8 cellular contexts compared by ENCODE assay signal in the genomic region with DNA sequence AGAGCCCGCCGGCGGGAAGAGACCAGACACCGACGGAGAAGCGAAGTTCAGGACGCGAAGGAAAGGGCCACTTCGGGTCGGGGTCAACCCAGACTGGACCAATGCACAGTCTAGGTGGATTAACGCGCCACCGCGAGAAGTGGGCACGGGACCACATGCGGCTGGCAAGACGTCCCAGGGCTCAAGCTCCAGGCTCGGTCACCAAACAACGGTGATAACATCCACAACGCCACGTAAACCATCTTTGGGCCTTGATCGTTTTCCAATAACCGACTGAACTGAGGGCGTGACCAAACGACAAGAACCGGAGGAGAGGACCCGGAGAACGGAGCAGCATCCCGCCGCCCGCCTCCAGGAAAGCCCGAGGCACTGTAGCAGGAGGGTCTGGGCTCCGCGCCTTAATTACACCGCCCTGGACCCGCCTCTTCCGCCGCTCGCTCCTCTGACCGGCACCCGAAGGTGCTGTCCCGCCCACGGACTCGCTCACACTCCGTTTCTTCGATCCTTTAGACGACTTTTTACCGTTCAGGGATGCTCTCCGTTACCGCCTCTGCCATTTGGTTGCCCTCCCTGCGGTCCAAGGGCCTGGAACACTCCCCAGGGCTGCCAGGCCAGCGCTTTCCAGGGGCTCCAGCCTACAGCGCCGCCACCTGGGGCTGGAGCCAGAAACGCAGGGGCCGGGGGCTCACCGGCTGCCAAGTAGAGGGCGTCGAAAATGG. TPM values are rescaled to one million over a fixed set of nuclear protein-coding genes. Genes with fewer than 3 reads are reported as not detected.
DNase-seq lines count a peak whose midpoint lies in the region; ATAC-seq and TF ChIP-seq lines count a peak whose summit lies in the region.

No MANE protein-coding gene starts in this region.

- no peaks in the 10 kb centered on the region for H4K20me1 ChIP-seq in SK-N-SH (ENCODE audit: insufficient read depth)

- CTCF ChIA-PET in SK-N-SH (lab: Yijun Ruan, JAX), result interaction anchor here (1.2 to 1.8 kb wide), 3 partner anchors 16 to 24 kb away, joined by 3 to 5 read pairs (median 4); no protein-coding TSS in a partner anchor

- peak overlapping the region in 1 of 2 experiments; percentile 28; a peak in 1 of 4 replicates for H3K27ac ChIP-seq in SK-N-SH (ENCODE audit: low read depth in 2 of 2, low read length in 1 of 2)
- no peak overlapping the region for H3K27ac ChIP-seq in left ventricle myocardium inferior (replicated peaks)

- intact Hi-C loops in left ventricle myocardium inferior (cut with micrococcal nuclease), result no loop called here

- peak overlapping the region; percentile 51 to 65 for H3K4me3 ChIP-seq in SK-N-SH (ENCODE audit: low read depth in 2 of 2, low read length in 1 of 2)
- H3K4me3 ChIP-seq in left ventricle myocardium inferior, result peak overlapping the region; percentile 71

- H3K9me3 Mint-ChIP-seq in activated naive CD8-positive, alpha-beta T cell treated with anti-CD3 and anti-CD28 coated beads, Interleukin-2, amount 50 U/mL, for 24 hours, result no peaks in the 10 kb centered on the region

- no peaks in the 10 kb centered on the region for H3F3A ChIP-seq in SK-N-SH (replicated peaks; ENCODE audit: insufficient read depth)

- no peak; the same call in 1 of the 2 replicates for TF ChIP-seq RAD21 in SK-N-SH (IDR thresholded peaks at IDR 0.05; ENCODE audit: low read length)

- peak overlapping the region; percentile 50 for H3K9ac ChIP-seq in SK-N-SH

- POLR2A ChIA-PET in SK-N-SH (lab: Yijun Ruan, JAX), result no interaction called here

- DNase-seq in EL (peak; percentile 76), HuH-7.5 (ENCODE audit: low spot score) (peak; percentile 50), SK-N-SH (peak; percentile 80), left ventricle myocardium inferior (peak; percentile 35), renal cortical epithelial cell (ENCODE audit: low read depth) (peak; percentile 16), OCI-M2 (lab: John Stamatoyannopoulos, UW; ENCODE audit: unreplicated experiment) (no peak)
- peak; percentile 77 for DNase-seq in activated naive CD8-positive, alpha-beta T cell treated with anti-CD3 and anti-CD28 coated beads, Interleukin-2, amount 50 U/mL, for 24 hours

- TF ChIP-seq CTCF in SK-N-SH (IDR thresholded peaks at IDR 0.05), result peak; percentile 64
- peak; percentile 21 for TF ChIP-seq CTCF in left ventricle myocardium inferior (IDR thresholded peaks at IDR 0.05; ENCODE audit: borderline replicate concordance)

- no peaks in the 10 kb centered on the region for H3K79me2 ChIP-seq in SK-N-SH (ENCODE audit: insufficient read depth)

- H3K4me2 ChIP-seq in SK-N-SH, result peak overlapping the region; percentile 66

- 19% methylated on average over 41 of the region's 59 CpGs for WGBS in SK-N-SH (ENCODE audit: low lambda C conversion rate)

- H3K4me3 Mint-ChIP-seq in activated naive CD8-positive, alpha-beta T cell treated with anti-CD3 and anti-CD28 coated beads, Interleukin-2, amount 50 U/mL, for 24 hours, result peak overlapping the region; percentile 89

- H3K4me1 Mint-ChIP-seq in activated naive CD8-positive, alpha-beta T cell treated with anti-CD3 and anti-CD28 coated beads, Interleukin-2, amount 50 U/mL, for 24 hours, result peaks cover 23% of the 10 kb centered on the region

- H2AFZ ChIP-seq in SK-N-SH (ENCODE audit: low read depth), result peak overlapping the region; percentile 88

- peak; percentile 96 for ATAC-seq in GM21529 (IDR thresholded peaks at IDR 0.05; ENCODE audit: unreplicated experiment)
- ATAC-seq in activated naive CD8-positive, alpha-beta T cell treated with anti-CD3 and anti-CD28 coated beads, Interleukin-2, amount 50 U/mL, for 24 hours, result peak; percentile 94

- no peaks in the 10 kb centered on the region for H3K27me3 ChIP-seq in SK-N-SH (ENCODE audit: insufficient read depth)
- H3K27me3 ChIP-seq in left ventricle myocardium inferior (ENCODE audit: low read depth), result peaks cover 61% of the 10 kb centered on the region

- no peaks in the 10 kb centered on the region for H3K36me3 Mint-ChIP-seq in activated naive CD8-positive, alpha-beta T cell treated with anti-CD3 and anti-CD28 coated beads, Interleukin-2, amount 50 U/mL, for 24 hours (ENCODE audit: low read depth)

- peak overlapping the region; percentile 83 for H3K27ac Mint-ChIP-seq in activated naive CD8-positive, alpha-beta T cell treated with anti-CD3 and anti-CD28 coated beads, Interleukin-2, amount 50 U/mL, for 24 hours

- H3K9me2 ChIP-seq in SK-N-SH, result no peaks in the 10 kb centered on the region

- H3K9me3 ChIP-seq in SK-N-SH, result no peaks in the 10 kb centered on the region
- H3K9me3 ChIP-seq in left ventricle myocardium inferior (replicated peaks), result no peaks in the 10 kb centered on the region

- H3K4me1 ChIP-seq in SK-N-SH (ENCODE audit: control insufficient read depth in 1 of 2, insufficient read depth in 2 of 2, low read depth in 1 of 2, low read length in 1 of 2) (no peaks in the 10 kb centered on the region; a peak in 1 of 4 replicates), left ventricle myocardium inferior (peaks cover 15% of the 10 kb centered on the region)

- H3K36me3 ChIP-seq in SK-N-SH (replicated peaks in 1 of 2; ENCODE audit: control insufficient read depth in 1 of 2, insufficient read depth in 2 of 2, low read length in 1 of 2) (no peaks in the 10 kb centered on the region), left ventricle myocardium inferior (no peaks in the 10 kb centered on the region)

- peaks cover 46% of the 10 kb centered on the region for H3K27me3 Mint-ChIP-seq in activated naive CD8-positive, alpha-beta T cell treated with anti-CD3 and anti-CD28 coated beads, Interleukin-2, amount 50 U/mL, for 24 hours

- no peak for TF ChIP-seq EP300 in SK-N-SH (IDR thresholded peaks at IDR 0.05; ENCODE audit: borderline replicate concordance in 1 of 2, low read depth in 1 of 2, low read length in 1 of 2)

TF ChIP-seq in SK-N-SH, 30 proteins besides CTCF, POLR2A, EP300 and RAD21 (continues in another document):
- no peak for TF ChIP-seq RCOR1 (IDR thresholded peaks at IDR 0.05; ENCODE audit: low read length)
- TF ChIP-seq, protein P1, sequence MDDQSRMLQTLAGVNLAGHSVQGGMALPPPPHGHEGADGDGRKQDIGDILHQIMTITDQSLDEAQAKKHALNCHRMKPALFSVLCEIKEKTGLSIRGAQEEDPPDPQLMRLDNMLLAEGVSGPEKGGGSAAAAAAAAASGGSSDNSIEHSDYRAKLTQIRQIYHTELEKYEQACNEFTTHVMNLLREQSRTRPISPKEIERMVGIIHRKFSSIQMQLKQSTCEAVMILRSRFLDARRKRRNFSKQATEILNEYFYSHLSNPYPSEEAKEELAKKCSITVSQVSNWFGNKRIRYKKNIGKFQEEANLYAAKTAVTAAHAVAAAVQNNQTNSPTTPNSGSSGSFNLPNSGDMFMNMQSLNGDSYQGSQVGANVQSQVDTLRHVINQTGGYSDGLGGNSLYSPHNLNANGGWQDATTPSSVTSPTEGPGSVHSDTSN (IDR thresholded peaks at IDR 0.05), result 0 out of 2 replicates have a peak, but pooled peaks have one; percentile 16
- TF ChIP-seq ELF1 (IDR thresholded peaks at IDR 0.05), result no peak
- TF ChIP-seq YY1 (IDR thresholded peaks at IDR 0.05; ENCODE audit: low read depth), result 0 out of 2 replicates have a peak, but pooled peaks have one; percentile 49
- no peak for TF ChIP-seq JUND (IDR thresholded peaks at IDR 0.05)
- no peak for TF ChIP-seq NFIC (IDR thresholded peaks at IDR 0.05; ENCODE audit: borderline replicate concordance)
- peak; percentile 69; the same call in 1 of the 2 replicates for TF ChIP-seq POLR2AphosphoS5 (IDR thresholded peaks at IDR 0.05; ENCODE audit: low read depth, low read length)
- TF ChIP-seq GABPA (IDR thresholded peaks at IDR 0.05; ENCODE audit: low read depth), result peak; percentile 46; the same call in 1 of the 2 replicates
- TF ChIP-seq, protein P2, sequence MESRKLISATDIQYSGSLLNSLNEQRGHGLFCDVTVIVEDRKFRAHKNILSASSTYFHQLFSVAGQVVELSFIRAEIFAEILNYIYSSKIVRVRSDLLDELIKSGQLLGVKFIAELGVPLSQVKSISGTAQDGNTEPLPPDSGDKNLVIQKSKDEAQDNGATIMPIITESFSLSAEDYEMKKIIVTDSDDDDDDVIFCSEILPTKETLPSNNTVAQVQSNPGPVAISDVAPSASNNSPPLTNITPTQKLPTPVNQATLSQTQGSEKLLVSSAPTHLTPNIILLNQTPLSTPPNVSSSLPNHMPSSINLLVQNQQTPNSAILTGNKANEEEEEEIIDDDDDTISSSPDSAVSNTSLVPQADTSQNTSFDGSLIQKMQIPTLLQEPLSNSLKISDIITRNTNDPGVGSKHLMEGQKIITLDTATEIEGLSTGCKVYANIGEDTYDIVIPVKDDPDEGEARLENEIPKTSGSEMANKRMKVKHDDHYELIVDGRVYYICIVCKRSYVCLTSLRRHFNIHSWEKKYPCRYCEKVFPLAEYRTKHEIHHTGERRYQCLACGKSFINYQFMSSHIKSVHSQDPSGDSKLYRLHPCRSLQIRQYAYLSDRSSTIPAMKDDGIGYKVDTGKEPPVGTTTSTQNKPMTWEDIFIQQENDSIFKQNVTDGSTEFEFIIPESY (IDR thresholded peaks at IDR 0.05; ENCODE audit: borderline replicate concordance, low read depth), result no peak
- no peak for TF ChIP-seq RFX5 (IDR thresholded peaks at IDR 0.05; ENCODE audit: low read length)
- TF ChIP-seq, protein P3, sequence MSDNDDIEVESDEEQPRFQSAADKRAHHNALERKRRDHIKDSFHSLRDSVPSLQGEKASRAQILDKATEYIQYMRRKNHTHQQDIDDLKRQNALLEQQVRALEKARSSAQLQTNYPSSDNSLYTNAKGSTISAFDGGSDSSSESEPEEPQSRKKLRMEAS (IDR thresholded peaks at IDR 0.05; ENCODE audit: low read depth), result peak; percentile 42; the same call in 1 of the 2 replicates
- no peak for TF ChIP-seq FOXM1 (IDR thresholded peaks at IDR 0.05; ENCODE audit: low read depth)

RNA-seq across cellular contexts. Expression of a gene that starts 44.1 kb away (rescaled TPM):
- not detected in 2 replicates for polyA plus RNA-seq in SK-N-SH (2012; rRNA removed)
- not detected in 2 replicates for polyA plus RNA-seq in SK-N-SH (2012; cell fraction: cytosol; rRNA removed)
- not detected in 2 replicates for polyA plus RNA-seq in SK-N-SH (2012; cell fraction: nucleus; rRNA removed)
- not detected for total RNA-seq in left ventricle myocardium inferior
- total RNA-seq in renal cortical epithelial cell, result not detected in 2 replicates

RNA-seq across cellular contexts. Expression of a gene that starts 46.9 kb away (rescaled TPM):
- polyA plus RNA-seq in SK-N-SH (2012; rRNA removed), result 6.0 and 6.6 TPM in 2 replicates
- polyA plus RNA-seq in SK-N-SH (2012; cell fraction: cytosol; rRNA removed), result 5.0 TPM in 2 replicates
- 9.7 and 10.2 TPM in 2 replicates for polyA plus RNA-seq in SK-N-SH (2012; cell fraction: nucleus; rRNA removed)
- total RNA-seq in left ventricle myocardium inferior (1.1 TPM), renal cortical epithelial cell (2.9 and 3.6 TPM in 2 replicates)

RNA-seq across cellular contexts. Expression of a gene that starts 52.5 kb away (rescaled TPM):
- not detected in 2 replicates for polyA plus RNA-seq in SK-N-SH (2012; rRNA removed)
- polyA plus RNA-seq in SK-N-SH (2012; cell fraction: cytosol; rRNA removed), result not detected in 2 replicates
- 0.05 and 0.33 TPM in 2 replicates for polyA plus RNA-seq in SK-N-SH (2012; cell fraction: nucleus; rRNA removed)
- total RNA-seq in left ventricle myocardium inferior (not detected), renal cortical epithelial cell (not detected in 2 replicates)

RNA-seq across cellular contexts. Expression of a gene that starts 59.8 kb away (rescaled TPM):
- polyA plus RNA-seq in SK-N-SH (2012; rRNA removed), result not detected in 2 replicates
- polyA plus RNA-seq in SK-N-SH (2012; cell fraction: cytosol; rRNA removed), result not detected in 2 replicates
- polyA plus RNA-seq in SK-N-SH (2012; cell fraction: nucleus; rRNA removed), result not detected in 2 replicates
- total RNA-seq in left ventricle myocardium inferior (not detected), renal cortical epithelial cell (not detected in 2 replicates)
